In the genomic region with DNA sequence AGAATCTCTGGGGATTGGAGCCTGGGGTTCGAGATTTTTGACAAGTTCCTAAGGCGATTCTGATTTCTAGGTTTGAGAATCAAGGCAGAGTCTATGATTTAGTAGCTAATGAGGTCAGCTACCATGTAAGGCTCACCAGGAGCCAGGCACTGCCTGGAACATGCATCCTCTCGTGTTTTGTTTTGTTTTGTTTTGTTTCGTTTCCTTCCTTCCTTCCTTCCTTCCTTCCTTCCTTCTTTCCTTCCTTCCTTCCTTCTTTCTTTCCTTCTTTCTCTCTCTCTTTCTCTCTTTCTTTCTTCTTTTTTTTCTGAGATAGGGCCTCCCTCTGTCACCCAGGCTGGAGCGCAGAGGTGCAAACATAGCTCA, we compare ENCODE assay signal across 19 cellular contexts. TPM values are rescaled to one million over a fixed set of nuclear protein-coding genes. Genes with fewer than 3 reads are reported as not detected.
DNase-seq lines count a peak whose midpoint lies in the region; ATAC-seq, FAIRE-seq and TF ChIP-seq lines count a peak whose summit lies in the region.
"Had no signal": no experiment of that assay in that cellular context is flagged by ENCODE, and none has a peak within 500 bp of the region (broad histone marks: within the 10 kb centered on the region; RNA-seq: fewer than 3 reads in every experiment).

No MANE protein-coding gene starts in this region.

- H3K4me3 Mint-ChIP-seq in GM23338 = no peak overlapping the region
- no peak overlapping the region for H3K4me3 Mint-ChIP-seq in stimulated activated naive B cell treated with anti-CD40 and anti-IgM and Interleukin-4, amounts not matched to agents 10 μg/mL and 1 μg/mL and 100 μg/mL, for 72 hours
- H3K4me3 Mint-ChIP-seq: B cell; CD8-positive, alpha-beta T cell had no signal

- FAIRE-seq in K562 (lab: Jason Lieb, UNC) = no peak
- FAIRE-seq: A204.1, D721Med, GM12892 had no signal

- in situ Hi-C loops in K562 (cut with MboI) = no loop called here

- no TSS peak for BruUV-seq in K562 (replicated peaks; lab: Mats Ljungman, UMichigan)

- DNase-seq in GM23338 (ENCODE audit: low spot score) = no peak
- no peak for DNase-seq in K562 (ENCODE audit: extremely low read depth in 1 of 4, low spot score in 3 of 4)
- DNase-seq in globus pallidus (ENCODE audit: low spot score) = peak; percentile 47
- DNase-seq in stimulated activated naive B cell treated with anti-CD40 and anti-IgM and Interleukin-4, amounts not matched to agents 10 μg/mL and 1 μg/mL and 100 μg/mL, for 72 hours = no peak
- DNase-seq in activated T-cell treated with anti-CD3 and anti-CD28 coated beads for 4 hours = no peak
- DNase-seq in RWPE1 (ENCODE audit: low spot score) = no peak
- no peak for DNase-seq in tibial nerve (ENCODE audit: low spot score in 2 of 2)
- no peak for DNase-seq in esophagus muscularis mucosa (ENCODE audit: extremely low spot score)
- DNase-seq: CD8-positive, alpha-beta T cell; COR-L47; DMS153; DND-41; GDM1 had no signal

- H3K4me1 ChIP-seq in GM23338 (ENCODE audit: insufficient read depth) (peaks cover 19% of the 10 kb centered on the region), K562 (replicated peaks in 1 of 2; ENCODE audit: control insufficient read depth in 2 of 2, insufficient read depth in 2 of 2, low read length in 2 of 2) (peaks cover 7 to 28% of the 10 kb centered on the region in 2 experiments; a peak in 3 of 5 replicates), tibial nerve (peaks cover 0 to 5% (median 0%) of the 10 kb centered on the region in 4 donors), esophagus muscularis mucosa (peaks cover 3 to 30% (median 14%) of the 10 kb centered on the region in 4 donors)

- H3K9me3 ChIP-seq in K562 (replicated peaks; ENCODE audit: control insufficient read depth, insufficient read depth, low read depth, low read length) = no peaks in the 10 kb centered on the region
- no peaks in the 10 kb centered on the region for H3K9me3 ChIP-seq in tibial nerve
- H3K9me3 ChIP-seq in esophagus muscularis mucosa = no peaks in the 10 kb centered on the region

- no peak overlapping the region for H3K27ac Mint-ChIP-seq in GM23338
- H3K27ac Mint-ChIP-seq in stimulated activated naive B cell treated with anti-CD40 and anti-IgM and Interleukin-4, amounts not matched to agents 10 μg/mL and 1 μg/mL and 100 μg/mL, for 72 hours = peak overlapping the region; percentile 68
- H3K27ac Mint-ChIP-seq: B cell; CD8-positive, alpha-beta T cell had no signal

- H3K27me3 Mint-ChIP-seq in GM23338 (ENCODE audit: insufficient read depth, low read depth, poor library complexity) = peaks cover 91% of the 10 kb centered on the region
- peaks cover 91 to 95% of the 10 kb centered on the region in 2 donors for H3K27me3 Mint-ChIP-seq in stimulated activated naive B cell treated with anti-CD40 and anti-IgM and Interleukin-4, amounts not matched to agents 10 μg/mL and 1 μg/mL and 100 μg/mL, for 72 hours

- H3K9me2 ChIP-seq in GM23338 (ENCODE audit: insufficient read depth) = no peaks in the 10 kb centered on the region

- H3K4me3 ChIP-seq in GM23338 = no peak overlapping the region
- no peak overlapping the region for H3K4me3 ChIP-seq in K562
- H3K4me3 ChIP-seq in tibial nerve = no peak overlapping the region
- no peak overlapping the region for H3K4me3 ChIP-seq in esophagus muscularis mucosa

- POLR2A ChIA-PET in K562 (lab: Yijun Ruan, JAX) (interaction anchor here (0.6 to 1.7 kb wide), 4 partner anchors 9 to 184 kb away, joined by 3 to 5 read pairs (median 3); no protein-coding TSS in a partner anchor), RWPE1 (lab: Yijun Ruan, JAX; ENCODE audit: low non-redundant PET) (no interaction called here)

- TF ChIP-seq POLR2A in K562 (conservative IDR thresholded peaks at IDR 0.05) = no peak
- no peak for TF ChIP-seq POLR2A in tibial nerve (IDR thresholded peaks at IDR 0.05)
- no peak for TF ChIP-seq POLR2A in esophagus muscularis mucosa (IDR thresholded peaks at IDR 0.05; ENCODE audit: low read depth)

- H3K27ac ChIP-seq in GM23338 (ENCODE audit: low read depth) = no peak overlapping the region
- H3K27ac ChIP-seq in K562 (ENCODE audit: extremely low read depth, low read depth, low read length) = no peak overlapping the region
- no peak overlapping the region for H3K27ac ChIP-seq in RWPE1
- H3K27ac ChIP-seq in tibial nerve = no peak overlapping the region
- H3K27ac ChIP-seq in esophagus muscularis mucosa (replicated peaks in 1 of 4) = no peak overlapping the region

- H3K9me1 ChIP-seq in K562 (ENCODE audit: control insufficient read depth, insufficient read depth, low read length) = no peaks in the 10 kb centered on the region

- no peak for TF ChIP-seq RAD21 in K562 (CRISPR knock-in tag; conservative IDR thresholded peaks at IDR 0.05 in 1 of 2, IDR thresholded peaks at IDR 0.05 in 1 of 2)

- intact Hi-C loops in K562 (cut with micrococcal nuclease) = no loop called here
- intact Hi-C loops in esophagus muscularis mucosa (cut with DNase I) = no loop called here

- H3K79me2 ChIP-seq in GM23338 (replicated peaks; ENCODE audit: insufficient read depth) (no peaks in the 10 kb centered on the region), K562 (ENCODE audit: control insufficient read depth, insufficient read depth, low read length) (no peaks in the 10 kb centered on the region)

- peaks cover 8% of the 10 kb centered on the region; the same call in 1 of the 2 replicates for H3F3A ChIP-seq in GM23338 (replicated peaks; ENCODE audit: low read depth)

- no peaks in the 10 kb centered on the region for H3K9me3 Mint-ChIP-seq in GM23338
- H3K9me3 Mint-ChIP-seq in stimulated activated naive B cell treated with anti-CD40 and anti-IgM and Interleukin-4, amounts not matched to agents 10 μg/mL and 1 μg/mL and 100 μg/mL, for 72 hours = no peaks in the 10 kb centered on the region
- H3K9me3 Mint-ChIP-seq: CD8-positive, alpha-beta T cell had no signal

- CTCF ChIA-PET in K562 (lab: Yijun Ruan, JAX; ENCODE audit: low intra/inter-chr PET ratio) = no interaction called here
- CTCF ChIA-PET in RWPE1 (lab: Yijun Ruan, JAX) = interaction anchor here (0.7 to 1.2 kb wide), 3 partner anchors 57 to 1187 kb away, joined by 3 to 4 read pairs (median 4); no protein-coding TSS in a partner anchor

- 8% methylated on average over 4 of the region's 5 CpGs for WGBS in K562 (ENCODE audit: insufficient coverage, low coverage, missing lambda C conversion rate)
- 74 to 92% methylated on average over 5 of the region's 5 CpGs for WGBS in tibial nerve, 2 donors
- WGBS in esophagus muscularis mucosa = 71% methylated on average over 5 of the region's 5 CpGs

- H3K36me3 ChIP-seq in GM23338 (ENCODE audit: insufficient read depth) (no peaks in the 10 kb centered on the region), K562 (ENCODE audit: control insufficient read depth, insufficient read depth, low read length) (no peaks in the 10 kb centered on the region), tibial nerve (no peaks in the 10 kb centered on the region), esophagus muscularis mucosa (no peaks in the 10 kb centered on the region)

- no peaks in the 10 kb centered on the region; the same call in 2 of the 3 replicates for H3K36me3 Mint-ChIP-seq in GM23338 (ENCODE audit: low read depth)
- no peaks in the 10 kb centered on the region for H3K36me3 Mint-ChIP-seq in stimulated activated naive B cell treated with anti-CD40 and anti-IgM and Interleukin-4, amounts not matched to agents 10 μg/mL and 1 μg/mL and 100 μg/mL, for 72 hours
- H3K36me3 Mint-ChIP-seq: CD8-positive, alpha-beta T cell had no signal

- H2AFZ ChIP-seq in GM23338 = no peak overlapping the region
- H2AFZ ChIP-seq in K562 (ENCODE audit: low read depth, low read length) = no peak overlapping the region

- TF ChIP-seq CTCF in GM23338 (conservative IDR thresholded peaks at IDR 0.05; ENCODE audit: low read depth in 2 of 2) (no peak), K562 (IDR thresholded peaks at IDR 0.05 in 2 of 3, conservative IDR thresholded peaks at IDR 0.05 in 1 of 3; ENCODE audit: insufficient read depth in 2 of 3, low read depth in 1 of 3, low read length in 3 of 3) (no peak), RWPE1 (conservative IDR thresholded peaks at IDR 0.05; ENCODE audit: low read depth) (no peak), tibial nerve (IDR thresholded peaks at IDR 0.05) (no peak), esophagus muscularis mucosa (IDR thresholded peaks at IDR 0.05) (no peak)

- peaks cover 41% of the 10 kb centered on the region for H3K4me1 Mint-ChIP-seq in GM23338
- peaks cover 31 to 48% of the 10 kb centered on the region in 2 donors for H3K4me1 Mint-ChIP-seq in stimulated activated naive B cell treated with anti-CD40 and anti-IgM and Interleukin-4, amounts not matched to agents 10 μg/mL and 1 μg/mL and 100 μg/mL, for 72 hours

- H4K20me1 ChIP-seq in GM23338 (replicated peaks; ENCODE audit: insufficient read depth) = no peaks in the 10 kb centered on the region; the same call in 1 of the 2 replicates
- H4K20me1 ChIP-seq in K562 (replicated peaks; ENCODE audit: control insufficient read depth, insufficient read depth, low read length) = 0 out of 2 replicates have a peak, but pooled peaks cover 17% of the 10 kb centered on the region

- ATAC-seq in GM23338 (no peak), K562 (no peak)
- no peak for ATAC-seq in stimulated activated naive B cell treated with anti-CD40 and anti-IgM and Interleukin-4, amounts not matched to agents 10 μg/mL and 1 μg/mL and 100 μg/mL, for 72 hours (replicated peaks)
- ATAC-seq: CD8-positive, alpha-beta T cell; HCT116 had no signal

- H3K4me2 ChIP-seq in GM23338 (no peak overlapping the region), K562 (ENCODE audit: insufficient read depth, low read length) (no peak overlapping the region)

- no peak overlapping the region for H3K9ac ChIP-seq in K562 (ENCODE audit: insufficient read depth in 1 of 2, low read depth in 2 of 2, low read length in 2 of 2)

- H3K27me3 ChIP-seq in GM23338 (ENCODE audit: insufficient read depth) = peaks cover 99% of the 10 kb centered on the region
- peaks cover 26 to 74% of the 10 kb centered on the region in 2 experiments; a peak in 4 of 5 replicates for H3K27me3 ChIP-seq in K562 (ENCODE audit: control insufficient read depth in 2 of 2, insufficient read depth in 2 of 2, low read length in 2 of 2)
- H3K27me3 ChIP-seq in tibial nerve = peaks cover 0 to 86% of the 10 kb centered on the region in 2 donors
- H3K27me3 ChIP-seq in esophagus muscularis mucosa = peaks cover 15 to 97% (median 47%) of the 10 kb centered on the region in 4 donors

- TF ChIP-seq EP300 in K562 (IDR thresholded peaks at IDR 0.05; ENCODE audit: low read length) = no peak
- TF ChIP-seq EP300 in tibial nerve (IDR thresholded peaks at IDR 0.05) = no peak
- TF ChIP-seq EP300 in esophagus muscularis mucosa (IDR thresholded peaks at IDR 0.05) = no peak

RNA-seq across cellular contexts. Expression of a gene that starts 39.1 kb away (rescaled TPM):
- 1.3 and 2.2 TPM in 2 replicates for total RNA-seq in GM23338 (2014; rRNA removed; shearing (Covaris generic))
- 0.87 TPM in 2 replicates for polyA plus RNA-seq in GM23338 (2016; fragmentation: Nextera tagmentation; extraction: Ambion mirVana)
- 0.51 and 2.0 TPM in 2 replicates for total RNA-seq in K562 (2011; cell fraction: chromatin; rRNA removed; ENCODE audit: low replicate concordance)
- 0.17 and 0.26 TPM in 2 replicates for total RNA-seq in K562 (2011; cell fraction: nucleolus; rRNA removed)
- 0.53 and 0.66 TPM in 2 replicates for total RNA-seq in K562 (2011; cell fraction: nucleoplasm; rRNA removed)
- total RNA-seq in K562 (2014; rRNA removed) = 0.04 TPM in 1 of 2 replicates, not detected in the other
- total RNA-seq in K562 (2014; rRNA removed; fragmentation: Illumina TruSeq; extraction: Trizol) = not detected in 2 replicates
- total RNA-seq in K562 (2015; rRNA removed; fragmentation: Illumina TruSeq; extraction: Trizol) = not detected in 2 replicates
- total RNA-seq in K562 (2021) = 0.33 and 0.40 TPM in 2 replicates
- polyA plus RNA-seq in K562 (2011; rRNA removed) = 0.04 and 0.13 TPM in 2 replicates
- polyA plus RNA-seq in K562 (2011; cell fraction: cytosol; rRNA removed) = 0.01 and 0.06 TPM in 2 replicates
- polyA plus RNA-seq in K562 (2011; cell fraction: nucleus; rRNA removed) = 0.17 and 1.9 TPM in 2 replicates
- 0.05 and 0.44 TPM in 2 replicates for polyA plus RNA-seq in K562 (2012)
- polyA plus RNA-seq in K562 (2014; fragmentation: Illumina TruSeq; extraction: Trizol) = 0.09 and 0.15 TPM in 2 replicates
- not detected for polyA plus RNA-seq in K562 (2014; fragmentation: Nextera tagmentation; extraction: Ambion mirVana)
- polyA plus RNA-seq in K562 (2014; rRNA removed) = not detected in 2 replicates
- not detected in 2 replicates for polyA minus RNA-seq in K562 (2011; rRNA and poly(A)+ RNA removed)
- polyA minus RNA-seq in K562 (2011; cell fraction: cytosol; rRNA and poly(A)+ RNA removed) = not detected in 2 replicates
- 0.13 TPM in 1 of 2 replicates, not detected in the other for polyA minus RNA-seq in K562 (2011; cell fraction: nucleus; rRNA and poly(A)+ RNA removed)
- total RNA-seq in tibial nerve = 1 to 10 TPM in 2 of 4 donors, under 1 TPM in 2; 0.44 to 5.4 (median 1.5) TPM
- 1 to 10 TPM; 1.2 to 2.7 (median 2.3) TPM for total RNA-seq in esophagus muscularis mucosa
- polyA plus RNA-seq: CD14-positive monocyte had no signal
